In genomic region chr17:77281024-77281903, GRCh38 we compare ENCODE assay signal across 8 cellular contexts.
DNase-seq lines count a peak whose midpoint lies in the region; ATAC-seq and TF ChIP-seq lines count a peak whose summit lies in the region.

No MANE protein-coding gene starts in this region.

- no peaks in the 10 kb centered on the region for H3K9me2 ChIP-seq in HCT116 (ENCODE audit: insufficient read depth)

- H3K27ac ChIP-seq in HCT116 (ENCODE audit: low read depth, low read length) = peak overlapping the region; percentile 98
- H3K27ac ChIP-seq in right lobe of liver = peak overlapping the region; percentile 70 to 100 (median 75)

- ATAC-seq in HCT116 = peak; percentile 75
- peak; percentile 88 to 92 for ATAC-seq in activated CD4-positive, CD25-positive, alpha-beta regulatory T cell treated with anti-CD3 and anti-CD28 coated beads, Interleukin-2, amount 50 U/mL, for 24 hours
- ATAC-seq in right lobe of liver = peak; percentile 46 to 83 (median 66)

- CTCF ChIA-PET in HCT116 (lab: Charles Lee) = interaction anchor here (1.1 to 2.8 kb wide), 3 partner anchors 8 to 41 kb away, joined by 3 to 16 read pairs (median 6); no protein-coding TSS in a partner anchor

- peaks cover 48% of the 10 kb centered on the region for H3K79me2 ChIP-seq in HCT116 (ENCODE audit: insufficient read depth, low read length)

- H3K9me3 ChIP-seq in HCT116 (ENCODE audit: control insufficient read depth in 1 of 2, insufficient read depth in 1 of 2, low read depth in 1 of 2, low read length in 2 of 2) (no peaks in the 10 kb centered on the region), right lobe of liver (no peaks in the 10 kb centered on the region)

- H3K27me3 ChIP-seq in HCT116 (ENCODE audit: insufficient read depth, low read length) (no peaks in the 10 kb centered on the region), right lobe of liver (no peaks in the 10 kb centered on the region)

- WGBS in right lobe of liver (ENCODE audit: insufficient coverage, low coverage, low lambda C conversion rate, missing lambda C conversion rate) = 4% methylated on average over 10 of the region's 98 CpGs

- intact Hi-C loops in HCT116 (cut with micrococcal nuclease) = no loop called here
- intact Hi-C loops in right lobe of liver (cut with DNase I) = no loop called here

- POLR2A ChIA-PET in HCT116 (lab: Charles Lee) = no interaction called here

- peaks cover 4% of the 10 kb centered on the region; the same call in 1 of the 2 replicates for H4K20me1 ChIP-seq in HCT116 (ENCODE audit: insufficient read depth)

- no TSS peak for BruUV-seq in HCT116 (replicated peaks; lab: Mats Ljungman, UMichigan)

- DNase-seq in GM12864 (ENCODE audit: low read depth) (no peak), HCT116 (ENCODE audit: low read depth, low spot score) (no peak), NCI-H146 treated with DMSO at 0.1 percent for 48 hours (lab: John Stamatoyannopoulos, UW; ENCODE audit: unreplicated experiment) (peak; percentile 45), cerebellum (ENCODE audit: low spot score) (peak; percentile 98), right lobe of liver (peak; percentile 79 to 83 (median 81)), Ammon's horn (ENCODE audit: low spot score) (no peak)
- peak; percentile 27 for DNase-seq in stimulated activated CD8-positive, alpha-beta memory T cell treated with anti-CD3 and anti-CD28 coated beads, Interleukin-12 subunit alpha, Interleukin-12 subunit beta, amount 100 ng/mL, for 1 hour (ENCODE audit: low read depth)

- peak overlapping the region; percentile 97 for H3K9ac ChIP-seq in HCT116 (ENCODE audit: low read length)

- TF ChIP-seq RAD21 in HCT116 (IDR thresholded peaks at IDR 0.05; ENCODE audit: low read depth) = no peak

- peak overlapping the region; percentile 84 for H3K4me2 ChIP-seq in HCT116 (ENCODE audit: low read length)

- TF ChIP-seq CTCF in GM12864 (IDR thresholded peaks at IDR 0.05; ENCODE audit: low read depth, low read length, missing control alignments) = peak; percentile 38
- TF ChIP-seq CTCF in HCT116 (IDR thresholded peaks at IDR 0.05 in 2 of 3, conservative IDR thresholded peaks at IDR 0.05 in 1 of 3; ENCODE audit: borderline replicate concordance in 1 of 3, insufficient read depth in 1 of 3, low read depth in 2 of 3, low read length in 2 of 3) = peak in 2 of 3 experiments; percentile 6 to 30; a peak in 2 of 6 replicates
- peak; percentile 16 to 65 (median 36) for TF ChIP-seq CTCF in right lobe of liver (IDR thresholded peaks at IDR 0.05)

- H3K4me1 ChIP-seq in HCT116 (ENCODE audit: control insufficient read depth in 1 of 2, insufficient read depth in 2 of 2, low read length in 2 of 2) (peaks cover 55 to 61% of the 10 kb centered on the region in 2 experiments), right lobe of liver (peaks cover 0 to 28% (median 11%) of the 10 kb centered on the region in 4 donors)

- TF ChIP-seq POLR2A in HCT116 (IDR thresholded peaks at IDR 0.05; ENCODE audit: borderline replicate concordance, extremely low read depth, insufficient read depth, insufficient read length) = peak; percentile 46
- peak; percentile 78 for TF ChIP-seq POLR2A in right lobe of liver (IDR thresholded peaks at IDR 0.05)

- H3K36me3 ChIP-seq in HCT116 (ENCODE audit: control insufficient read depth in 1 of 2, insufficient read depth in 2 of 2, low read length in 2 of 2) = 0 out of 4 replicates have a peak, but pooled peaks cover 0 to 6% of the 10 kb centered on the region in 2 experiments
- no peaks in the 10 kb centered on the region for H3K36me3 ChIP-seq in right lobe of liver

- RAD21 ChIA-PET in HCT116 (lab: Charles Lee; ENCODE audit: low non-redundant PET in 1 of 2, low total read pairs in 2 of 2, uncharacterized antibody in 2 of 2, unreplicated experiment in 2 of 2) = interaction anchor here (1.0 to 1.8 kb wide), 2 partner anchors 26 kb away, joined by 3 to 8 read pairs; no protein-coding TSS in a partner anchor

- peak overlapping the region; percentile 67 for H3K4me3 ChIP-seq in GM12864 (ENCODE audit: low read depth, low read length)
- peak overlapping the region; percentile 88 to 96 for H3K4me3 ChIP-seq in HCT116 (replicated peaks in 1 of 2; ENCODE audit: low read depth in 1 of 2, low read length in 2 of 2)
- peak overlapping the region; percentile 73 to 77 (median 77) for H3K4me3 ChIP-seq in right lobe of liver

- no peak overlapping the region for H2AFZ ChIP-seq in HCT116 (ENCODE audit: low read depth, low read length, poor library complexity, severe bottlenecking)

TF ChIP-seq in HCT116, 20 proteins besides CTCF, POLR2A, EP300 and RAD21:
- TF ChIP-seq POLR2AphosphoS5 (IDR thresholded peaks at IDR 0.05; ENCODE audit: low read depth, low read length) (peak; percentile 92), YY1 (IDR thresholded peaks at IDR 0.05; ENCODE audit: extremely low read depth, insufficient replicate concordance, low read depth, low read length) (no peak), ZFX (IDR thresholded peaks at IDR 0.05) (peak; percentile 87)

Comparison
In these comparisons a context has a peak if more than half of its experiments do, and no peak if none do; other contexts are left out.
1. DNase-seq: peak in NCI-H146 treated with DMSO at 0.1 percent for 48 hours (single experiment), cerebellum (single experiment), right lobe of liver (3 of 3) and stimulated activated CD8-positive, alpha-beta memory T cell treated with anti-CD3 and anti-CD28 coated beads, Interleukin-12 subunit alpha, Interleukin-12 subunit beta, amount 100 ng/mL, for 1 hour (single experiment); none in GM12864 (single experiment), HCT116 (single experiment) and Ammon's horn (single experiment).
2. Peak in every context shown above with its lines, with median percentiles within 50 percentile points of each other: H3K4me3 ChIP-seq, CTCF ChIP-seq and ATAC-seq.